ENCODE assay signal across 13 cellular contexts in the genomic region with DNA sequence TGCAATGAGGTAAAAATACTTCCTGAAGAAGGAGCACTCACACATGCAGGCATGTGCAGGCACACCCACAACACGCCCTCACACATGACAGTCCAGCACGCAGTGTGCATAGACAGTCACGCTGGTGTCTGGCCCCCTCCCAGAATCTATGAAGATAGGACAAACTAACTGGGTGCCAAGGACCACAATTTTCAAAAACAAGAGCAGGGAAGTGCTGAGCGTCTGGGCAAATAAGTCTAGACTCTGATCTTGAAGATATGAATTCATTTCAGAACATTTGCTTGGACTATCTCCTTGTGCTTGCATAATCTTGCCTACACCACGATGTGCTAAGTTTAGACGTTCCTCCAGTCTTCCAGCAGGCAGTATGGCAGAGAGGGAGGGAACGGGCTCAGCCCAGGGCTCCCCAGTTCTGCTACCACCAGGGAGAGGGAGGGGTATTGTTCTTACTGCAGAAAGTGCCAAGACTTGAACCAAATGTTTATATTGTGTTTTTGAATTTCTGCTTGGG.
DNase-seq lines count a peak whose midpoint lies in the region; TF ChIP-seq lines count a peak whose summit lies in the region.
"Had no signal": no experiment of that assay in that cellular context is flagged by ENCODE, and none has a peak within 500 bp of the region (broad histone marks: within the 10 kb centered on the region; RNA-seq: fewer than 3 reads in every experiment).

No MANE protein-coding gene starts in this region.

- H3K27me3 ChIP-seq in neural progenitor cell, result no peaks in the 10 kb centered on the region
- H3K27me3 ChIP-seq in uterus, result no peaks in the 10 kb centered on the region

- CTCF ChIA-PET in Calu3 (lab: Charles Lee), result no interaction called here

- H3K9me3 Mint-ChIP-seq in neural progenitor cell (peaks cover 4% of the 10 kb centered on the region), Calu3 (ENCODE audit: low read depth, unreplicated experiment) (no peaks in the 10 kb centered on the region)
- no peaks in the 10 kb centered on the region for H3K9me3 Mint-ChIP-seq in activated T-helper 2 cell treated with anti-CD3 and anti-CD28 coated beads, Interferon-gamma antibody, Interleukin-2, Interleukin-4, amounts not matched to agents 10 μg/mL and 5 μg/mL and 100 μg/mL, durations not matched to agents 14 hours and 24 hours and 36 hours
- H3K9me3 Mint-ChIP-seq: activated B cell treated with CpG ODN at 0.5 μM for 24 hours; activated naive CD4-positive, alpha-beta T cell treated with anti-CD3 and anti-CD28 coated beads, Interleukin-2, amount 50 U/mL, for 24 hours had no signal

- H3K27ac Mint-ChIP-seq in neural progenitor cell, result peak overlapping the region; percentile 60
- no peak overlapping the region for H3K27ac Mint-ChIP-seq in Calu3 (ENCODE audit: unreplicated experiment)
- H3K27ac Mint-ChIP-seq in activated T-helper 2 cell treated with anti-CD3 and anti-CD28 coated beads, Interferon-gamma antibody, Interleukin-2, Interleukin-4, amounts not matched to agents 10 μg/mL and 5 μg/mL and 100 μg/mL, durations not matched to agents 14 hours and 24 hours and 36 hours, result no peak overlapping the region
- H3K27ac Mint-ChIP-seq: activated B cell treated with CpG ODN at 0.5 μM for 24 hours; stimulated activated memory B cell treated with anti-CD40 and anti-IgM and Interleukin-4, amounts not matched to agents 10 μg/mL and 1 μg/mL and 100 μg/mL, for 72 hours had no signal

- H3K79me2 ChIP-seq in neural progenitor cell (ENCODE audit: low read depth), result no peaks in the 10 kb centered on the region

- H3K27ac ChIP-seq in neural progenitor cell (no peak overlapping the region), uterus (peak overlapping the region; percentile 56 to 63)

- TF ChIP-seq POLR2A in uterus (IDR thresholded peaks at IDR 0.05), result no peak

- no peaks in the 10 kb centered on the region for H3K27me3 Mint-ChIP-seq in neural progenitor cell (ENCODE audit: insufficient read depth, low read depth)
- no peaks in the 10 kb centered on the region for H3K27me3 Mint-ChIP-seq in Calu3 (ENCODE audit: unreplicated experiment)
- no peaks in the 10 kb centered on the region for H3K27me3 Mint-ChIP-seq in activated T-helper 2 cell treated with anti-CD3 and anti-CD28 coated beads, Interferon-gamma antibody, Interleukin-2, Interleukin-4, amounts not matched to agents 10 μg/mL and 5 μg/mL and 100 μg/mL, durations not matched to agents 14 hours and 24 hours and 36 hours (ENCODE audit: low read depth)
- H3K27me3 Mint-ChIP-seq: activated B cell treated with CpG ODN at 0.5 μM for 24 hours; activated naive CD4-positive, alpha-beta T cell treated with anti-CD3 and anti-CD28 coated beads, Interleukin-2, amount 50 U/mL, for 24 hours; stimulated activated memory B cell treated with anti-CD40 and anti-IgM and Interleukin-4, amounts not matched to agents 10 μg/mL and 1 μg/mL and 100 μg/mL, for 72 hours had no signal

- H3K4me2 ChIP-seq in neural progenitor cell, result no peak overlapping the region

- H3K36me3 Mint-ChIP-seq in neural progenitor cell (no peaks in the 10 kb centered on the region), Calu3 (ENCODE audit: insufficient read depth, unreplicated experiment) (no peaks in the 10 kb centered on the region)
- no peaks in the 10 kb centered on the region for H3K36me3 Mint-ChIP-seq in activated T-helper 2 cell treated with anti-CD3 and anti-CD28 coated beads, Interferon-gamma antibody, Interleukin-2, Interleukin-4, amounts not matched to agents 10 μg/mL and 5 μg/mL and 100 μg/mL, durations not matched to agents 14 hours and 24 hours and 36 hours (ENCODE audit: low read depth)
- H3K36me3 Mint-ChIP-seq: activated naive CD4-positive, alpha-beta T cell treated with anti-CD3 and anti-CD28 coated beads, Interleukin-2, amount 50 U/mL, for 24 hours; stimulated activated memory B cell treated with anti-CD40 and anti-IgM and Interleukin-4, amounts not matched to agents 10 μg/mL and 1 μg/mL and 100 μg/mL, for 72 hours had no signal

- no peak overlapping the region for H3K4me3 ChIP-seq in fibroblast of mammary gland (ENCODE audit: control insufficient read depth, low read depth, low read length)
- no peak overlapping the region for H3K4me3 ChIP-seq in neural progenitor cell
- no peak overlapping the region for H3K4me3 ChIP-seq in uterus

- H2AFZ ChIP-seq in neural progenitor cell (replicated peaks), result no peak overlapping the region

- H3K4me3 Mint-ChIP-seq in neural progenitor cell, result no peak overlapping the region
- H3K4me3 Mint-ChIP-seq in Calu3 (ENCODE audit: low read depth, unreplicated experiment), result no peak overlapping the region
- no peak overlapping the region for H3K4me3 Mint-ChIP-seq in activated T-helper 2 cell treated with anti-CD3 and anti-CD28 coated beads, Interferon-gamma antibody, Interleukin-2, Interleukin-4, amounts not matched to agents 10 μg/mL and 5 μg/mL and 100 μg/mL, durations not matched to agents 14 hours and 24 hours and 36 hours (ENCODE audit: low read depth)
- H3K4me3 Mint-ChIP-seq: activated B cell treated with CpG ODN at 0.5 μM for 24 hours; activated naive CD4-positive, alpha-beta T cell treated with anti-CD3 and anti-CD28 coated beads, Interleukin-2, amount 50 U/mL, for 24 hours; stimulated activated memory B cell treated with anti-CD40 and anti-IgM and Interleukin-4, amounts not matched to agents 10 μg/mL and 1 μg/mL and 100 μg/mL, for 72 hours had no signal

- no peaks in the 10 kb centered on the region for H3K36me3 ChIP-seq in neural progenitor cell
- no peaks in the 10 kb centered on the region for H3K36me3 ChIP-seq in uterus

- no peak overlapping the region for H3K9ac ChIP-seq in neural progenitor cell

- H3K9me3 ChIP-seq in neural progenitor cell (ENCODE audit: low read depth) (no peaks in the 10 kb centered on the region), uterus (no peaks in the 10 kb centered on the region)

- intact Hi-C loops in uterus (cut with DNase I; ENCODE audit: low total_unique reads), result no loop called here
- intact Hi-C loops in Calu3 (cut with micrococcal nuclease; ENCODE audit: unreplicated experiment), result no loop called here
- intact Hi-C loops in activated T-helper 2 cell treated with anti-CD3 and anti-CD28 coated beads, Interferon-gamma antibody, Interleukin-2, Interleukin-4, amounts not matched to agents 10 μg/mL and 5 μg/mL and 100 μg/mL, durations not matched to agents 14 hours and 24 hours and 36 hours (cut with micrococcal nuclease), result loop anchor here (10.0 kb wide), 1 partner anchor 183 kb away; no protein-coding TSS in a partner anchor

- TF ChIP-seq CTCF in fibroblast of mammary gland (conservative IDR thresholded peaks at IDR 0.05; ENCODE audit: control insufficient read depth, insufficient read depth, low read depth, low read length), result no peak
- no peak for TF ChIP-seq CTCF in neural progenitor cell (IDR thresholded peaks at IDR 0.05)
- TF ChIP-seq CTCF in uterus (IDR thresholded peaks at IDR 0.05), result no peak
- TF ChIP-seq CTCF in Calu3 (IDR thresholded peaks at IDR 0.05; ENCODE audit: unreplicated experiment), result no peak

- H3K4me1 Mint-ChIP-seq in neural progenitor cell (no peaks in the 10 kb centered on the region), Calu3 (ENCODE audit: low read depth, unreplicated experiment) (no peaks in the 10 kb centered on the region)
- H3K4me1 Mint-ChIP-seq in activated T-helper 2 cell treated with anti-CD3 and anti-CD28 coated beads, Interferon-gamma antibody, Interleukin-2, Interleukin-4, amounts not matched to agents 10 μg/mL and 5 μg/mL and 100 μg/mL, durations not matched to agents 14 hours and 24 hours and 36 hours (ENCODE audit: low read depth), result peaks cover 34% of the 10 kb centered on the region

- DNase-seq in NOMO-1 treated with DMSO at 0.1 percent for 48 hours (lab: John Stamatoyannopoulos, UW; ENCODE audit: unreplicated experiment) (peak; percentile 8), NOMO-1 treated with dmso at 0.1 percent for 144 hours (lab: John Stamatoyannopoulos, UW; ENCODE audit: unreplicated experiment) (no peak), fibroblast of mammary gland (ENCODE audit: low read depth) (peak; percentile 47), neural progenitor cell (ENCODE audit: low spot score) (no peak), uterus (peak; percentile 54 to 61), Calu3 (no peak)
- DNase-seq in activated T-cell treated with anti-CD3 and anti-CD28 coated beads, Interleukin-2, amount 50 U/mL, for 1 hour, result no peak
- DNase-seq in activated T-helper 2 cell treated with anti-CD3 and anti-CD28 coated beads, Interferon-gamma antibody, Interleukin-2, Interleukin-4, amounts not matched to agents 10 μg/mL and 5 μg/mL and 100 μg/mL, durations not matched to agents 14 hours and 24 hours and 36 hours (ENCODE audit: low spot score), result no peak
- DNase-seq: 8988T, activated B cell treated with CpG ODN at 0.5 μM for 24 hours, H7 had no signal

- no peaks in the 10 kb centered on the region for H4K20me1 ChIP-seq in neural progenitor cell (ENCODE audit: low read depth)

- H3K4me1 ChIP-seq in neural progenitor cell (no peaks in the 10 kb centered on the region), uterus (peaks cover 0 to 4% of the 10 kb centered on the region in 2 donors)

- H3F3A ChIP-seq in neural progenitor cell (ENCODE audit: low read depth), result no peaks in the 10 kb centered on the region

- no TSS peak for BruUV-seq in Calu3 (replicated peaks; lab: Mats Ljungman, UMichigan)

Comparison
In these comparisons a context has a peak if more than half of its experiments do, and no peak if none do; other contexts are left out.
1. DNase-seq: peak in NOMO-1 treated with DMSO at 0.1 percent for 48 hours (single experiment), fibroblast of mammary gland (single experiment) and uterus (2 of 2); none in NOMO-1 treated with dmso at 0.1 percent for 144 hours (single experiment), neural progenitor cell (single experiment), activated T-cell treated with anti-CD3 and anti-CD28 coated beads, Interleukin-2, amount 50 U/mL, for 1 hour (single experiment), Calu3 (single experiment) and activated T-helper 2 cell treated with anti-CD3 and anti-CD28 coated beads, Interferon-gamma antibody, Interleukin-2, Interleukin-4, amounts not matched to agents 10 μg/mL and 5 μg/mL and 100 μg/mL, durations not matched to agents 14 hours and 24 hours and 36 hours (single experiment).